In genomic region chr14:93960108-93960475, GRCh38 we compare ENCODE assay signal across 1 cellular context.
TF ChIP-seq lines count a peak whose summit lies in the region.

No MANE protein-coding gene starts in this region.

TF ChIP-seq in GM23338, 12 proteins besides CTCF, POLR2A, EP300 and RAD21 (continued from another document):
- TF ChIP-seq ZNF462 (CRISPR knock-in tag; IDR thresholded peaks at IDR 0.05): no peak
- no peak for TF ChIP-seq REST (IDR thresholded peaks at IDR 0.05; ENCODE audit: unreplicated experiment)
- no peak for TF ChIP-seq JUNB (IDR thresholded peaks at IDR 0.05; ENCODE audit: unreplicated experiment)
- no peak for TF ChIP-seq NANOG (IDR thresholded peaks at IDR 0.05; ENCODE audit: borderline replicate concordance)
